In the genomic region with DNA sequence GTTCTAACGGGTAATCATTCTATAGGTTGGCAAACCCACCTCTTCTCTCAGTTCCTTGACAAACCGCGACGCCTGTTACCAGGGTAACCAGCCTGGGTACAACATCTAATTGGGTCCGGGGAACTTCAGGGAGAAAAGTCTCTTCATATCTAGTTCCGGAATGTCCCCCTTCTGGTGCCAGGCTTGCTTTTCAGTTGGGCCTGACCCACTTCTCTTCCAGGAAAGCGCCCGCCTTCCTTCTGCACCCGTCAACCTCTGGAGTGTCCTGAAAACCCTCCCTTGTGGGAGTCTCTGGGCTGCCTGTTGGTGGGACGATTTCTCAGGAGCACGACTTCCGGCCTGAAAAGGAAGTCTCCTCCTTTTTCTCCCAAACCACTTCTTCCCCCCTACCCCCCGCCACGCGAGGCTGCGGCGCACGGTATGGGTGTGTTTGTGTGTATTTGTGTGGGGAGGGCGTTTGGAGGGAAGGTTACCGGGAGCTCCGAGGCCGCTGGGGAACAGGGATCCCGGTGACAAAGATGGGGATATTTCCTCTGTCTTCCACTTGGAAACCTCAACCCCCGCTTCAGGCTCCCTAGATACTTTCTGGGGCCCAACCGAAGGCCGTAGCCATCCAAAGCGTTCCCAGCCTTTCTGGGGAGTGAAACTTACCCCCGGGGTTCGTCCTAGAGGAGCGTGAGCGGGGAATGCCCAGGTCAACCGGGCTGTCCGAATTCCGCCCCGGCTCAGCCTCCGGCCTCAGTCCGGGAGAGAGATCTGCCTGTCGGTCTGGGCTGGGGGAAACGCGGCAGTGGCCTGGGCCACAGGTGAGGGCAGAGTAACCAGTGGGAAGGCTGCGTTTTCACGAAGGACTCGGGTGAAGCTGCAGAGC, we compare ENCODE assay signal across 8 cellular contexts. TPM values are rescaled to one million over a fixed set of nuclear protein-coding genes. Genes with fewer than 3 reads are reported as not detected.
A peak's percentile ranks its signal among the peaks of the same experiment; 100 is the strongest.
DNase-seq lines count a peak whose midpoint lies in the region; ATAC-seq, FAIRE-seq and TF ChIP-seq lines count a peak whose summit lies in the region.

A gene with protein sequence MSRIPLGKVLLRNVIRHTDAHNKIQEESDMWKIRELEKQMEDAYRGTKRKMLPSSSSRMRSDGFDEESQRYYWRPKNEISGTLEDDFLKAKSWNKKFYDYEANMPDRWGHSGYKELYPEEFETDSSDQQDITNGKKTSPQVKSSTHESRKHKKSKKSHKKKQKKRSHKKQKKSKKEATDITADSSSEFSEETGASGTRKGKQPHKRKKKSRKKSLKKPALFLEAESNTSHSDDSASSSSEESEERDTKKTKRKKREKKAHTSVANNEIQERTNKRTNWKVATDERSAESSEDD (plus strand): TSS at position 359 of the 871 bp plus-strand sequence. CDS start 1,276 bp downstream, outside the sequence.
A gene with protein sequence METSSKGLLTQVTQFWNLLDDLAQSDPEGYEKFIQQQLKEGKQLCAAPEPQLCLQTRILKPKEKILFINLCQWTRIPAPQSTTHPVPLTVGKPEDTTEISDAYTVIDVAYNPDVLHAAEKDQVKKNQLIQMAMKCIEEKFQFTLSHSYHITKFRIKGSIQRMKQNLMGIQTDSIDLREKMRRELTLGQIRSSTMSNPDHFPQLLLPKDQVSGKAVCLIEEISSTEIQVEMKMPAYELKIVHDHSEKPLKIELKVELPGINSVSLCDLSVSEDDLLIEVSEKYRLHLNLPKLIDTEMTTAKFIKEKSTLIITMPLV (minus strand): TSS at position 77 of the 871 bp plus-strand sequence. CDS start 843 bp downstream, outside the sequence.

- peaks cover 17% of the 10 kb centered on the region for H3K4me1 ChIP-seq in ACC112 (ENCODE audit: control insufficient read depth, insufficient read depth, low read length, unreplicated experiment)

- H3K9me3 ChIP-seq in WERI-Rb-1 (ENCODE audit: severe bottlenecking): no peaks in the 10 kb centered on the region

- H3K36me3 Mint-ChIP-seq in immature natural killer cell: peaks cover 4 to 16% (median 12%) of the 10 kb centered on the region in 3 donors

- H3K27me3 ChIP-seq in ACC112 (ENCODE audit: insufficient read depth, low read length) (no peaks in the 10 kb centered on the region), WERI-Rb-1 (ENCODE audit: insufficient read depth, low read depth, severe bottlenecking) (no peaks in the 10 kb centered on the region), bronchial epithelial cell (ENCODE audit: control insufficient read depth, insufficient read depth, low read length) (no peaks in the 10 kb centered on the region)

- TF ChIP-seq CTCF in WERI-Rb-1 (IDR thresholded peaks at IDR 0.05; ENCODE audit: low read depth, low read length) (no peak), bronchial epithelial cell (IDR thresholded peaks at IDR 0.05; ENCODE audit: insufficient read depth, low read length, severe bottlenecking) (no peak)

- no peaks in the 10 kb centered on the region for H3K9me3 Mint-ChIP-seq in immature natural killer cell

- no peak for FAIRE-seq in bronchial epithelial cell (lab: Jason Lieb, UNC)

- peak; percentile 92 for ATAC-seq in GM18867 (IDR thresholded peaks at IDR 0.05; ENCODE audit: unreplicated experiment)
- ATAC-seq in HG03103 (IDR thresholded peaks at IDR 0.05; ENCODE audit: low read depth, unreplicated experiment): peak; percentile 77

- H3K4me1 Mint-ChIP-seq in immature natural killer cell: peaks cover 25 to 37% of the 10 kb centered on the region in 2 donors

- H3K27ac ChIP-seq in ACC112 (ENCODE audit: low read depth, low read length) (peak within 1 kb of the TSS; percentile 88), WERI-Rb-1 (peak within 1 kb of the TSS; percentile 98)

- peak within 1 kb of the TSS; percentile 81 to 96 (median 91) for H3K27ac Mint-ChIP-seq in immature natural killer cell

- H3K36me3 ChIP-seq in ACC112 (ENCODE audit: insufficient read depth, low read length): peaks cover 3% of the 10 kb centered on the region; the same call in 1 of the 2 replicates
- H3K36me3 ChIP-seq in WERI-Rb-1: peaks cover 33% of the 10 kb centered on the region
- peaks cover 7% of the 10 kb centered on the region for H3K36me3 ChIP-seq in bronchial epithelial cell (ENCODE audit: control insufficient read depth, insufficient read depth, low read length)

- peak within 1 kb of the TSS; percentile 85 to 97 (median 93) for H3K4me3 Mint-ChIP-seq in immature natural killer cell

- H3K4me3 ChIP-seq in ACC112 (ENCODE audit: low read depth, low read length) (peak within 1 kb of the TSS; percentile 100), WERI-Rb-1 (ENCODE audit: low read depth, low read length) (peak within 1 kb of the TSS; percentile 80), bronchial epithelial cell (ENCODE audit: low read depth, low read length) (peak within 1 kb of the TSS; percentile 83)

- peaks cover 21% of the 10 kb centered on the region for H3K79me2 ChIP-seq in ACC112 (ENCODE audit: control insufficient read depth, insufficient read depth, low read length, unreplicated experiment)

- peaks cover 10 to 15% (median 11%) of the 10 kb centered on the region in 3 donors for H3K27me3 Mint-ChIP-seq in immature natural killer cell (ENCODE audit: low read depth in 3 of 3)

- DNase-seq in NCI-H2196 (lab: John Stamatoyannopoulos, UW; ENCODE audit: unreplicated experiment): peak; percentile 91
- DNase-seq in WERI-Rb-1: peak; percentile 76
- DNase-seq in bronchial epithelial cell (ENCODE audit: low read depth): peak; percentile 82
- peak; percentile 81 to 85 (median 84) for DNase-seq in immature natural killer cell
- DNase-seq in smooth muscle cell of the brain vasculature (ENCODE audit: low read depth, low spot score): peak; percentile 65

- peak within 1 kb of the TSS; percentile 98 for H2AFZ ChIP-seq in ACC112 (ENCODE audit: low read length, unreplicated experiment)

RNA-seq across cellular contexts. Expression of the first gene that starts in this region (rescaled TPM):
- total RNA-seq in bronchial epithelial cell: 23.3 and 24.5 TPM in 2 replicates
- 10 to 100 TPM in 2 of 3 donors, 1 to 10 TPM in 1; 5.9 to 13.7 (median 11.4) TPM for polyA plus RNA-seq in immature natural killer cell

RNA-seq across cellular contexts. Expression of the second gene that starts in this region (rescaled TPM):
- 0.51 and 0.53 TPM in 2 replicates for total RNA-seq in bronchial epithelial cell
- polyA plus RNA-seq in immature natural killer cell: not detected

Comparison
In these comparisons a context has a peak if more than half of its experiments do, and no peak if none do; other contexts are left out.
1. Peak in every context shown above with its lines: DNase-seq, ATAC-seq, H3K4me3 ChIP-seq and H3K27ac ChIP-seq.